ENCODE assay signal across 8 cellular contexts in genomic region chr7:138752568-138753518, GRCh38. TPM values are rescaled to one million over a fixed set of nuclear protein-coding genes. Genes with fewer than 3 reads are reported as not detected.
A peak's percentile ranks its signal among the peaks of the same experiment; 100 is the strongest.
DNase-seq lines count a peak whose midpoint lies in the region; ATAC-seq and TF ChIP-seq lines count a peak whose summit lies in the region.

No MANE protein-coding gene starts in this region.

- peak overlapping the region; percentile 19; the same call in 1 of the 2 replicates for H3K4me2 ChIP-seq in PC-3 (ENCODE audit: low read length)

- H3K9ac ChIP-seq in PC-3 (ENCODE audit: low read length) (peak overlapping the region; percentile 54), liver (ENCODE audit: low read depth in 1 of 2, low read length in 2 of 2) (no peak overlapping the region)

- H3K4me1 Mint-ChIP-seq in activated T-helper 2 cell treated with anti-CD3 and anti-CD28 coated beads, Interferon-gamma antibody, Interleukin-2, Interleukin-4, amounts not matched to agents 10 μg/mL and 5 μg/mL and 100 μg/mL, durations not matched to agents 14 hours and 24 hours and 36 hours (ENCODE audit: low read depth) = peaks cover 35% of the 10 kb centered on the region

- intact Hi-C loops in PC-3 (cut with micrococcal nuclease) = loop anchor here (2.0 to 5.0 kb wide), 2 partner anchors 76 to 229 kb away; partner anchors contain the start of gene KIAA1549
- intact Hi-C loops in activated T-helper 2 cell treated with anti-CD3 and anti-CD28 coated beads, Interferon-gamma antibody, Interleukin-2, Interleukin-4, amounts not matched to agents 10 μg/mL and 5 μg/mL and 100 μg/mL, durations not matched to agents 14 hours and 24 hours and 36 hours (cut with micrococcal nuclease) = loop anchor here (1.0 to 10.0 kb wide), 5 partner anchors 59 to 748 kb away; partner anchors contain the start of genes CREB3L2 and TRIM24

- H3K27me3 ChIP-seq in PC-3 (ENCODE audit: low read length) (no peaks in the 10 kb centered on the region), liver (ENCODE audit: control insufficient read depth in 4 of 4, insufficient read depth in 4 of 4, low read length in 3 of 4) (no peaks in the 10 kb centered on the region)

- H3K27me3 Mint-ChIP-seq in activated T-helper 2 cell treated with anti-CD3 and anti-CD28 coated beads, Interferon-gamma antibody, Interleukin-2, Interleukin-4, amounts not matched to agents 10 μg/mL and 5 μg/mL and 100 μg/mL, durations not matched to agents 14 hours and 24 hours and 36 hours (ENCODE audit: low read depth) = peaks cover 11% of the 10 kb centered on the region

- no peaks in the 10 kb centered on the region for H4K20me1 ChIP-seq in PC-3 (ENCODE audit: low read length)

- H2AFZ ChIP-seq in PC-3 (ENCODE audit: low read length) = no peak overlapping the region

- TF ChIP-seq CTCF in PC-3 (conservative IDR thresholded peaks at IDR 0.05; ENCODE audit: low read depth, low read length) (no peak), liver (IDR thresholded peaks at IDR 0.05; ENCODE audit: low read depth, low read length, missing input control) (no peak)

- POLR2A ChIA-PET in PC-3 (lab: Charles Lee; ENCODE audit: unreplicated experiment) = no interaction called here

- no peaks in the 10 kb centered on the region for H3K9me3 ChIP-seq in PC-3 (ENCODE audit: low read length)
- H3K9me3 ChIP-seq in liver (ENCODE audit: control insufficient read depth in 4 of 4, low read length in 3 of 4) = no peaks in the 10 kb centered on the region

- H3K36me3 Mint-ChIP-seq in activated T-helper 2 cell treated with anti-CD3 and anti-CD28 coated beads, Interferon-gamma antibody, Interleukin-2, Interleukin-4, amounts not matched to agents 10 μg/mL and 5 μg/mL and 100 μg/mL, durations not matched to agents 14 hours and 24 hours and 36 hours (ENCODE audit: low read depth) = no peaks in the 10 kb centered on the region

- H3K36me3 ChIP-seq in PC-3 (ENCODE audit: low read depth, low read length) (no peaks in the 10 kb centered on the region), liver (ENCODE audit: control insufficient read depth in 4 of 4, insufficient read depth in 3 of 4, low read depth in 1 of 4, low read length in 3 of 4) (no peaks in the 10 kb centered on the region)

- H3K9me2 ChIP-seq in PC-3 (replicated peaks; ENCODE audit: low read length) = no peaks in the 10 kb centered on the region

- H3K4me3 ChIP-seq in PC-3 (ENCODE audit: low read length) (no peak overlapping the region), liver (ENCODE audit: low read depth in 1 of 3, low read length in 3 of 3) (no peak overlapping the region)

- CTCF ChIA-PET in PC-3 (lab: Charles Lee) = interaction anchor here (0.5 kb wide), 1 partner anchor 112 kb away, joined by 3 read pairs; no protein-coding TSS in a partner anchor

- no TSS peak for BruUV-seq in PC-3 (replicated peaks; lab: Mats Ljungman, UMichigan)

- no peak for TF ChIP-seq RAD21 in liver (IDR thresholded peaks at IDR 0.05)

- peaks cover 52% of the 10 kb centered on the region for H3K4me1 ChIP-seq in PC-3 (ENCODE audit: insufficient read depth, low read length)
- H3K4me1 ChIP-seq in liver (ENCODE audit: control insufficient read depth in 4 of 4, insufficient read depth in 4 of 4, low read length in 3 of 4) = peaks cover 0 to 8% (median 0%) of the 10 kb centered on the region in 4 donors

- no peaks in the 10 kb centered on the region for H3F3A ChIP-seq in PC-3 (ENCODE audit: low read length, unreplicated experiment)

- H3K27ac ChIP-seq in PC-3 (ENCODE audit: low read length) (peak overlapping the region; percentile 81), liver (ENCODE audit: low read depth in 1 of 2, low read length in 2 of 2) (peak overlapping the region in 1 of 2 donors; percentile 10)

- no peaks in the 10 kb centered on the region for H3K9me3 Mint-ChIP-seq in activated T-helper 2 cell treated with anti-CD3 and anti-CD28 coated beads, Interferon-gamma antibody, Interleukin-2, Interleukin-4, amounts not matched to agents 10 μg/mL and 5 μg/mL and 100 μg/mL, durations not matched to agents 14 hours and 24 hours and 36 hours

- 50% methylated on average over 20 of the region's 20 CpGs for WGBS in liver

- no peak overlapping the region for H3K4me3 Mint-ChIP-seq in activated T-helper 2 cell treated with anti-CD3 and anti-CD28 coated beads, Interferon-gamma antibody, Interleukin-2, Interleukin-4, amounts not matched to agents 10 μg/mL and 5 μg/mL and 100 μg/mL, durations not matched to agents 14 hours and 24 hours and 36 hours (ENCODE audit: low read depth)

- peak overlapping the region; percentile 50 for H3K27ac Mint-ChIP-seq in activated T-helper 2 cell treated with anti-CD3 and anti-CD28 coated beads, Interferon-gamma antibody, Interleukin-2, Interleukin-4, amounts not matched to agents 10 μg/mL and 5 μg/mL and 100 μg/mL, durations not matched to agents 14 hours and 24 hours and 36 hours

- no peaks in the 10 kb centered on the region for H3K79me2 ChIP-seq in PC-3 (ENCODE audit: low read length)

- DNase-seq in PC-3 (peak; percentile 98), NCI-H82 (lab: John Stamatoyannopoulos, UW) (no peak), HuH-7.5 (ENCODE audit: low spot score) (no peak)
- peak; percentile 86 for DNase-seq in activated T-helper 2 cell treated with anti-CD3 and anti-CD28 coated beads, Interferon-gamma antibody, Interleukin-2, Interleukin-4, amounts not matched to agents 10 μg/mL and 5 μg/mL and 100 μg/mL, durations not matched to agents 14 hours and 24 hours and 36 hours (ENCODE audit: low spot score)
- peak; percentile 85 to 98 (median 93) for DNase-seq in stimulated activated naive CD4-positive, alpha-beta T cell (lab: John Stamatoyannopoulos, UW)

- ATAC-seq in GM18867 (IDR thresholded peaks at IDR 0.05; ENCODE audit: unreplicated experiment) = peak; percentile 90
- ATAC-seq in HG03103 (IDR thresholded peaks at IDR 0.05; ENCODE audit: low read depth, unreplicated experiment) = peak; percentile 75
- peak; percentile 82 for ATAC-seq in PC-3

TF ChIP-seq in liver, 16 proteins besides CTCF, POLR2A, EP300 and RAD21:
- TF ChIP-seq NR2F2 (IDR thresholded peaks at IDR 0.05) (peak; percentile 35), TAF1 (conservative IDR thresholded peaks at IDR 0.05) (no peak), YY1 (IDR thresholded peaks at IDR 0.05) (no peak), HNF4A (conservative IDR thresholded peaks at IDR 0.05) (peak; percentile 16 to 46), SP1 (IDR thresholded peaks at IDR 0.05) (peak; percentile 31), JUND (IDR thresholded peaks at IDR 0.05) (peak in 1 of 2 donors; percentile 40), RXRA (IDR thresholded peaks at IDR 0.05) (peak; percentile 59 to 65), EGR1 (IDR thresholded peaks at IDR 0.05; ENCODE audit: low read depth in 2 of 2) (no peak)
TF ChIP-seq in liver: peak in this region for 5.

RNA-seq across cellular contexts. Expression of gene TMEM213, which starts 45.0 kb away (rescaled TPM):
- total RNA-seq in PC-3 (2014; rRNA removed) = not detected in 2 replicates
- not detected in 2 replicates for total RNA-seq in activated T-helper 2 cell treated with anti-CD3 and anti-CD28 coated beads, Interferon-gamma antibody, Interleukin-2, Interleukin-4, amounts not matched to agents 10 μg/mL and 5 μg/mL and 100 μg/mL, durations not matched to agents 14 hours and 24 hours and 36 hours
- not detected for total RNA-seq in liver
- polyA plus RNA-seq in liver = not detected

RNA-seq across cellular contexts. Expression of gene ATP6V0A4, which starts 45.2 kb away (rescaled TPM):
- total RNA-seq in PC-3 (2014; rRNA removed) (0.86 and 1.0 TPM in 2 replicates), liver (not detected)
- total RNA-seq in activated T-helper 2 cell treated with anti-CD3 and anti-CD28 coated beads, Interferon-gamma antibody, Interleukin-2, Interleukin-4, amounts not matched to agents 10 μg/mL and 5 μg/mL and 100 μg/mL, durations not matched to agents 14 hours and 24 hours and 36 hours = not detected in 2 replicates
- not detected for polyA plus RNA-seq in liver

RNA-seq across cellular contexts. Expression of gene SVOPL, which starts 51.7 kb away (rescaled TPM):
- total RNA-seq in PC-3 (2014; rRNA removed) = not detected in 2 replicates
- not detected in 2 replicates for total RNA-seq in activated T-helper 2 cell treated with anti-CD3 and anti-CD28 coated beads, Interferon-gamma antibody, Interleukin-2, Interleukin-4, amounts not matched to agents 10 μg/mL and 5 μg/mL and 100 μg/mL, durations not matched to agents 14 hours and 24 hours and 36 hours
- under 1 TPM in 1 of 2 donors, not detected in 1; 0.33 TPM for total RNA-seq in liver
- polyA plus RNA-seq in liver = not detected

Comparison
In these comparisons a context has a peak if more than half of its experiments do, and no peak if none do; other contexts are left out.
1. DNase-seq: peak in PC-3 (single experiment), activated T-helper 2 cell treated with anti-CD3 and anti-CD28 coated beads, Interferon-gamma antibody, Interleukin-2, Interleukin-4, amounts not matched to agents 10 μg/mL and 5 μg/mL and 100 μg/mL, durations not matched to agents 14 hours and 24 hours and 36 hours (single experiment) and stimulated activated naive CD4-positive, alpha-beta T cell (6 of 6); none in NCI-H82 (single experiment) and HuH-7.5 (single experiment).
2. Peak in every context shown above with its lines, with median percentiles within 50 percentile points of each other: ATAC-seq.